In genomic region chr1:183822081-183822611, GRCh38 we compare ENCODE assay signal across 13 cellular contexts. TPM values are rescaled to one million over a fixed set of nuclear protein-coding genes. Genes with fewer than 3 reads are reported as not detected.
DNase-seq lines count a peak whose midpoint lies in the region; ATAC-seq and TF ChIP-seq lines count a peak whose summit lies in the region.
"Had no signal": no experiment of that assay in that cellular context is flagged by ENCODE, and none has a peak within 500 bp of the region (broad histone marks: within the 10 kb centered on the region; RNA-seq: fewer than 3 reads in every experiment).

No MANE protein-coding gene starts in this region.

- no peak overlapping the region for H3T11ph ChIP-seq in H9 (ENCODE audit: low read length)

- H3K27me3 ChIP-seq in adrenal gland (no peaks in the 10 kb centered on the region), MM.1S (replicated peaks; ENCODE audit: insufficient read depth, low read length) (no peaks in the 10 kb centered on the region), H9 (ENCODE audit: insufficient read depth, low read length) (no peaks in the 10 kb centered on the region)
- H3K27me3 ChIP-seq: SJCRH30 had no signal

- H3K18ac ChIP-seq in H9 (ENCODE audit: insufficient read length, low read depth, low read length), result no peak overlapping the region

- H2BK15ac ChIP-seq in H9 (ENCODE audit: low read depth, low read length), result no peak overlapping the region

- H3K9ac ChIP-seq in MM.1S (ENCODE audit: low read length) (no peak overlapping the region), H9 (ENCODE audit: extremely low read depth, insufficient read length, low read length) (no peak overlapping the region)

- H3K27me3 Mint-ChIP-seq in H9 (ENCODE audit: low read depth), result no peaks in the 10 kb centered on the region; the same call in 1 of the 2 replicates

- no peak for TF ChIP-seq POLR2A in adrenal gland (IDR thresholded peaks at IDR 0.05)

- no peak overlapping the region for H4K91ac ChIP-seq in H9 (ENCODE audit: insufficient read length, low read depth, low read length)

- H3K9me3 ChIP-seq in adrenal gland (replicated peaks in 1 of 3) (no peaks in the 10 kb centered on the region), MM.1S (replicated peaks; ENCODE audit: insufficient read depth, low read length) (no peaks in the 10 kb centered on the region), H9 (ENCODE audit: control insufficient read depth, low read depth, low read length) (no peaks in the 10 kb centered on the region)
- H3K9me3 ChIP-seq: SJCRH30 had no signal

- peaks cover 4% of the 10 kb centered on the region; the same call in 1 of the 2 replicates for H3F3A ChIP-seq in MM.1S (ENCODE audit: insufficient read depth, low read length)

- H3K14ac ChIP-seq in H9 (ENCODE audit: insufficient read depth, low read length), result no peak overlapping the region

- H4K20me1 ChIP-seq in MM.1S (ENCODE audit: insufficient read depth, low read length), result no peaks in the 10 kb centered on the region
- H4K20me1 ChIP-seq in H9 (ENCODE audit: control insufficient read depth, insufficient read depth, insufficient read length), result no peaks in the 10 kb centered on the region

- no peak overlapping the region for H3K23ac ChIP-seq in H9 (ENCODE audit: insufficient read length, low read depth, low read length)

- no peaks in the 10 kb centered on the region for H3K79me1 ChIP-seq in H9 (ENCODE audit: insufficient read depth, low read depth, low read length, poor library complexity, severe bottlenecking)

- intact Hi-C loops in adrenal gland (cut with DNase I), result no loop called here
- intact Hi-C loops in sciatic nerve (cut with DNase I), result no loop called here

- H3K4ac ChIP-seq in H9 (ENCODE audit: low read depth, low read length), result no peak overlapping the region

- ATAC-seq in sciatic nerve (peak; percentile 78), left lobe of liver (no peak)

- whole genome bisulfite sequencing in adrenal gland, 4 donors, result 29 to 43% (median 39%) methylated on average over 3 of the region's 3 CpGs
- WGBS in H9 (ENCODE audit: extremely low coverage, insufficient read length, low lambda C conversion rate), result no CpG with 5 or more reads among the region's 3 CpGs

- no peak overlapping the region for H3K27ac Mint-ChIP-seq in H9

- TF ChIP-seq CTCF in AG10803 (conservative IDR thresholded peaks at IDR 0.05; ENCODE audit: low read length) (no peak), adrenal gland (IDR thresholded peaks at IDR 0.05) (no peak), fibroblast of the aortic adventitia (IDR thresholded peaks at IDR 0.05; ENCODE audit: insufficient read depth, low read length) (no peak), MM.1S (IDR thresholded peaks at IDR 0.05; ENCODE audit: low read length) (no peak), H9 (conservative IDR thresholded peaks at IDR 0.05) (no peak)

- no peaks in the 10 kb centered on the region; a peak in 1 of 4 replicates for H3K4me1 Mint-ChIP-seq in H9

- no peaks in the 10 kb centered on the region for H3K36me3 Mint-ChIP-seq in H9 (ENCODE audit: insufficient read depth in 1 of 3, low read depth in 3 of 3)

- no peak overlapping the region for H3K4me3 Mint-ChIP-seq in H9

- H3K56ac ChIP-seq in H9 (ENCODE audit: insufficient read length, low read depth, low read length), result no peak overlapping the region

- no peak overlapping the region for H2BK5ac ChIP-seq in H9 (ENCODE audit: insufficient read length, low read length)

- no peaks in the 10 kb centered on the region for H3K36me3 ChIP-seq in adrenal gland (replicated peaks in 1 of 2)
- no peaks in the 10 kb centered on the region for H3K36me3 ChIP-seq in MM.1S (replicated peaks; ENCODE audit: insufficient read depth, low read length)
- H3K36me3 ChIP-seq: SJCRH30 had no signal

- H3K4me2 ChIP-seq in MM.1S (ENCODE audit: low read depth, low read length) (no peak overlapping the region), H9 (ENCODE audit: insufficient read depth, insufficient read length, low read length) (no peak overlapping the region)

- no peak overlapping the region for H2AK5ac ChIP-seq in H9 (ENCODE audit: insufficient read length, low read length)

- H3K27ac ChIP-seq in adrenal gland (peak overlapping the region; percentile 19 to 72 (median 62)), MM.1S (ENCODE audit: low read length) (no peak overlapping the region), H9 (ENCODE audit: insufficient read length, low read depth, low read length) (no peak overlapping the region)
- H3K27ac ChIP-seq: SJCRH30 had no signal

- no peaks in the 10 kb centered on the region for H3K9me2 ChIP-seq in MM.1S (replicated peaks; ENCODE audit: insufficient read depth, low read length)

- H3K79me2 ChIP-seq in MM.1S (ENCODE audit: low read length), result peaks cover 86% of the 10 kb centered on the region
- H3K79me2 ChIP-seq in H9 (ENCODE audit: insufficient read depth, low read length), result no peaks in the 10 kb centered on the region; the same call in 1 of the 2 replicates

- H3K4me1 ChIP-seq in adrenal gland (replicated peaks in 1 of 2) (peaks cover 17 to 52% of the 10 kb centered on the region in 2 donors), MM.1S (ENCODE audit: low read length) (peaks cover 24% of the 10 kb centered on the region), H9 (ENCODE audit: insufficient read depth, low read length) (no peaks in the 10 kb centered on the region)
- H3K4me1 ChIP-seq: SJCRH30 had no signal

- no peak overlapping the region for H2BK20ac ChIP-seq in H9 (ENCODE audit: low read depth, low read length, poor library complexity, severe bottlenecking)

- DNase-seq in AG10803 (ENCODE audit: low read depth), result peak; percentile 89
- peak in 4 of 7 donors; percentile 26 to 49 (median 34) for DNase-seq in adrenal gland
- DNase-seq in fibroblast of the aortic adventitia (ENCODE audit: low read depth), result peak; percentile 90
- peak; percentile 62 for DNase-seq in sciatic nerve (ENCODE audit: low spot score)
- no peak for DNase-seq in kidney tubule cell (ENCODE audit: low spot score)
- DNase-seq in MM.1S, result no peak
- DNase-seq in left lobe of liver (ENCODE audit: low spot score), result no peak
- no peak for DNase-seq in H9
- DNase-seq: C1 segment of cervical spinal cord; effector CD4-positive, alpha-beta T cell; NCI-H510A; occipital lobe; SJCRH30 had no signal

- no peaks in the 10 kb centered on the region for H3K9me3 Mint-ChIP-seq in H9

- no peak overlapping the region for H2AFZ ChIP-seq in MM.1S (ENCODE audit: low read length)
- H2AFZ ChIP-seq in H9 (ENCODE audit: low read length), result no peak overlapping the region

- no peak overlapping the region for H2BK120ac ChIP-seq in H9 (ENCODE audit: low read depth, low read length, poor library complexity, severe bottlenecking)

- no peak overlapping the region for H4K8ac ChIP-seq in H9 (replicated peaks; ENCODE audit: insufficient read length, low read depth, low read length)

- H4K5ac ChIP-seq in H9 (ENCODE audit: insufficient read length, low read depth, low read length), result no peak overlapping the region

- no peaks in the 10 kb centered on the region for H3K23me2 ChIP-seq in H9 (ENCODE audit: insufficient read length, low read depth, low read length, poor library complexity, severe bottlenecking)

- no peak overlapping the region for H2BK12ac ChIP-seq in H9 (ENCODE audit: insufficient read length, low read depth, low read length)

- H3K4me3 ChIP-seq in AG10803 (ENCODE audit: low read length) (no peak overlapping the region), adrenal gland (no peak overlapping the region), fibroblast of the aortic adventitia (ENCODE audit: low read depth, low read length) (no peak overlapping the region), MM.1S (ENCODE audit: low read length) (no peak overlapping the region)
- H3K4me3 ChIP-seq: SJCRH30 had no signal

RNA-seq across cellular contexts. Expression of gene RGL1, which starts 17.2 kb away (rescaled TPM):
- total RNA-seq in adrenal gland, result 10 to 100 TPM; 30.5 to 76.9 (median 55.2) TPM
- polyA plus RNA-seq in adrenal gland, result 10 to 100 TPM; 15.5 to 28.1 (median 18.6) TPM
- 55.1 and 100 TPM in 2 replicates for total RNA-seq in fibroblast of the aortic adventitia (ENCODE audit: low replicate concordance)
- total RNA-seq in sciatic nerve, result 76.9 TPM
- 5.9 TPM for total RNA-seq in left lobe of liver
- total RNA-seq in H9 (2021), result 1.4 TPM in 2 replicates

Comparison
In these comparisons a context has a peak if more than half of its experiments do, and no peak if none do; other contexts are left out.
1. DNase-seq: peak in AG10803 (single experiment), adrenal gland (4 of 7), fibroblast of the aortic adventitia (single experiment) and sciatic nerve (single experiment); none in kidney tubule cell (single experiment), MM.1S (single experiment), left lobe of liver (single experiment) and H9 (single experiment).
2. H3K27ac ChIP-seq: peak in adrenal gland (5 of 5); none in MM.1S (single experiment) and H9 (single experiment).